In the genomic region with DNA sequence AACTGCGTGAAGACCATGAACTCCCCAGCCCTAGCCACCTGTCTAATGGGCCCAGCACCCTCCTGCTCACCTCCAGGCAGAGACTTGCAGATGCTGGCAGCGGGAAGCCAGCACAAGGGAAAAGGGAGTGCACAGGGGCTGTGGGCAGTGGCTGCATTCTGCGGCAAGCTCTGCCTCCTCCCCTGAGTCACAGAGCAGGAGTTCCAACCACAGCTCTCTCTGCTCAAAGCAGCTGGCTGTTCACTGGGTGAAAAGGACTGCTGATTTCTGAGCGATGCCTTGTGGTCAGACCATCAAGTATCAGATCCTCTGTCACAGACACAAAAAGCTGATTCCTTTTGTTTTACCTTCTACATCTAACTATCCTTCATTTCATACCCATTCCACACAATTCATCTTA, we compare ENCODE assay signal across 8 cellular contexts. TPM values are rescaled to one million over a fixed set of nuclear protein-coding genes. Genes with fewer than 3 reads are reported as not detected.
A peak's percentile ranks its signal among the peaks of the same experiment; 100 is the strongest.
DNase-seq lines count a peak whose midpoint lies in the region; ATAC-seq and TF ChIP-seq lines count a peak whose summit lies in the region.

No MANE protein-coding gene starts in this region.

- no peaks in the 10 kb centered on the region for H3K36me3 ChIP-seq in SK-N-SH (replicated peaks in 1 of 2; ENCODE audit: control insufficient read depth in 1 of 2, insufficient read depth in 2 of 2, low read length in 1 of 2)
- H3K36me3 ChIP-seq in left ventricle myocardium inferior = no peaks in the 10 kb centered on the region
- no peaks in the 10 kb centered on the region for H3K36me3 ChIP-seq in esophagus muscularis mucosa

- H3K36me3 Mint-ChIP-seq in activated T-helper 1 cell treated with anti-CD3 and anti-CD28 coated beads, Interleukin-12 subunit alpha, Interleukin-12 subunit beta, Interleukin-2, Interleukin-4 antibody, amounts not matched to agents 30 ng/mL and 10 ng/mL and 1 ng/mL, durations not matched to agents 14 hours and 24 hours and 36 hours (ENCODE audit: low read depth) = peaks cover 3% of the 10 kb centered on the region

- no peak overlapping the region for H3K9ac ChIP-seq in SK-N-SH

- H3K27me3 ChIP-seq in SK-N-SH (ENCODE audit: insufficient read depth) (peaks cover 73% of the 10 kb centered on the region), left ventricle myocardium inferior (ENCODE audit: low read depth) (peaks cover 100% of the 10 kb centered on the region), esophagus muscularis mucosa (peaks cover 0 to 97% (median 40%) of the 10 kb centered on the region in 4 donors)

- H3K9me3 ChIP-seq in SK-N-SH (no peaks in the 10 kb centered on the region), left ventricle myocardium inferior (replicated peaks) (no peaks in the 10 kb centered on the region), esophagus muscularis mucosa (no peaks in the 10 kb centered on the region)

- POLR2A ChIA-PET in SK-N-SH (lab: Yijun Ruan, JAX) = no interaction called here

- no peaks in the 10 kb centered on the region for H3F3A ChIP-seq in SK-N-SH (replicated peaks; ENCODE audit: insufficient read depth)

- H3K4me3 ChIP-seq in AG10803 (ENCODE audit: low read length) = no peak overlapping the region
- H3K4me3 ChIP-seq in SK-N-SH (ENCODE audit: low read depth in 2 of 2, low read length in 1 of 2) = no peak overlapping the region
- H3K4me3 ChIP-seq in left ventricle myocardium inferior = no peak overlapping the region
- no peak overlapping the region for H3K4me3 ChIP-seq in esophagus muscularis mucosa

- DNase-seq in AG10803 (ENCODE audit: low read depth) (peak; percentile 36), SK-N-SH (no peak), left ventricle myocardium inferior (no peak), esophagus muscularis mucosa (ENCODE audit: extremely low spot score) (no peak), activated gamma-delta T cell (lab: John Stamatoyannopoulos, UW) (no peak)
- no peak for DNase-seq in activated T-helper 1 cell treated with anti-CD3 and anti-CD28 coated beads, Interleukin-12 subunit alpha, Interleukin-12 subunit beta, Interleukin-2, Interleukin-4 antibody, amounts not matched to agents 30 ng/mL and 10 ng/mL and 1 ng/mL, durations not matched to agents 14 hours and 24 hours and 36 hours (ENCODE audit: low spot score)

- peaks cover 33% of the 10 kb centered on the region for H3K27me3 Mint-ChIP-seq in activated T-helper 1 cell treated with anti-CD3 and anti-CD28 coated beads, Interleukin-12 subunit alpha, Interleukin-12 subunit beta, Interleukin-2, Interleukin-4 antibody, amounts not matched to agents 30 ng/mL and 10 ng/mL and 1 ng/mL, durations not matched to agents 14 hours and 24 hours and 36 hours (ENCODE audit: insufficient read depth)

- H4K20me1 ChIP-seq in SK-N-SH (ENCODE audit: insufficient read depth) = no peaks in the 10 kb centered on the region

- no peaks in the 10 kb centered on the region for H3K9me2 ChIP-seq in SK-N-SH

- no peak overlapping the region for H2AFZ ChIP-seq in SK-N-SH (ENCODE audit: low read depth)

- H3K4me2 ChIP-seq in SK-N-SH = no peak overlapping the region

- H3K4me3 Mint-ChIP-seq in activated T-helper 1 cell treated with anti-CD3 and anti-CD28 coated beads, Interleukin-12 subunit alpha, Interleukin-12 subunit beta, Interleukin-2, Interleukin-4 antibody, amounts not matched to agents 30 ng/mL and 10 ng/mL and 1 ng/mL, durations not matched to agents 14 hours and 24 hours and 36 hours = peak overlapping the region; percentile 53

- TF ChIP-seq EP300 in SK-N-SH (IDR thresholded peaks at IDR 0.05; ENCODE audit: borderline replicate concordance in 1 of 2, low read depth in 1 of 2, low read length in 1 of 2) = no peak
- TF ChIP-seq EP300 in esophagus muscularis mucosa (IDR thresholded peaks at IDR 0.05) = no peak

- no peak for TF ChIP-seq POLR2A in esophagus muscularis mucosa (IDR thresholded peaks at IDR 0.05; ENCODE audit: low read depth)

- peaks cover 18% of the 10 kb centered on the region for H3K4me1 Mint-ChIP-seq in activated T-helper 1 cell treated with anti-CD3 and anti-CD28 coated beads, Interleukin-12 subunit alpha, Interleukin-12 subunit beta, Interleukin-2, Interleukin-4 antibody, amounts not matched to agents 30 ng/mL and 10 ng/mL and 1 ng/mL, durations not matched to agents 14 hours and 24 hours and 36 hours (ENCODE audit: low read depth)

- peak; percentile 86 for ATAC-seq in GM19372 (IDR thresholded peaks at IDR 0.05; ENCODE audit: low read depth, unreplicated experiment)
- peak; percentile 88 for ATAC-seq in HG03108 (IDR thresholded peaks at IDR 0.05; ENCODE audit: unreplicated experiment)

- no peak for TF ChIP-seq CTCF in AG10803 (conservative IDR thresholded peaks at IDR 0.05; ENCODE audit: low read length)
- TF ChIP-seq CTCF in SK-N-SH (IDR thresholded peaks at IDR 0.05) = no peak
- TF ChIP-seq CTCF in left ventricle myocardium inferior (IDR thresholded peaks at IDR 0.05; ENCODE audit: borderline replicate concordance) = no peak
- no peak for TF ChIP-seq CTCF in esophagus muscularis mucosa (IDR thresholded peaks at IDR 0.05)

- 0% methylated on average over 3 of the region's 4 CpGs for WGBS in SK-N-SH (ENCODE audit: low lambda C conversion rate)
- WGBS in esophagus muscularis mucosa = 69% methylated on average over 1 of the region's 4 CpGs

- no peak for TF ChIP-seq RAD21 in SK-N-SH (IDR thresholded peaks at IDR 0.05; ENCODE audit: low read length)

- H3K9me3 Mint-ChIP-seq in activated T-helper 1 cell treated with anti-CD3 and anti-CD28 coated beads, Interleukin-12 subunit alpha, Interleukin-12 subunit beta, Interleukin-2, Interleukin-4 antibody, amounts not matched to agents 30 ng/mL and 10 ng/mL and 1 ng/mL, durations not matched to agents 14 hours and 24 hours and 36 hours = no peaks in the 10 kb centered on the region

- H3K4me1 ChIP-seq in SK-N-SH (ENCODE audit: control insufficient read depth in 1 of 2, insufficient read depth in 2 of 2, low read depth in 1 of 2, low read length in 1 of 2) = peaks cover 0 to 4% of the 10 kb centered on the region in 2 experiments; a peak in 2 of 4 replicates
- peaks cover 15% of the 10 kb centered on the region for H3K4me1 ChIP-seq in left ventricle myocardium inferior
- peaks cover 15 to 24% (median 19%) of the 10 kb centered on the region in 4 donors for H3K4me1 ChIP-seq in esophagus muscularis mucosa

- no peak overlapping the region for H3K27ac Mint-ChIP-seq in activated T-helper 1 cell treated with anti-CD3 and anti-CD28 coated beads, Interleukin-12 subunit alpha, Interleukin-12 subunit beta, Interleukin-2, Interleukin-4 antibody, amounts not matched to agents 30 ng/mL and 10 ng/mL and 1 ng/mL, durations not matched to agents 14 hours and 24 hours and 36 hours

- no peaks in the 10 kb centered on the region for H3K79me2 ChIP-seq in SK-N-SH (ENCODE audit: insufficient read depth)

- H3K27ac ChIP-seq in SK-N-SH (ENCODE audit: low read depth in 2 of 2, low read length in 1 of 2) = no peak overlapping the region
- H3K27ac ChIP-seq in left ventricle myocardium inferior (replicated peaks) = no peak overlapping the region
- no peak overlapping the region for H3K27ac ChIP-seq in esophagus muscularis mucosa (replicated peaks in 1 of 4)

- intact Hi-C loops in activated T-helper 1 cell treated with anti-CD3 and anti-CD28 coated beads, Interleukin-12 subunit alpha, Interleukin-12 subunit beta, Interleukin-2, Interleukin-4 antibody, amounts not matched to agents 30 ng/mL and 10 ng/mL and 1 ng/mL, durations not matched to agents 14 hours and 24 hours and 36 hours (cut with micrococcal nuclease) = no loop called here
- intact Hi-C loops in left ventricle myocardium inferior (cut with micrococcal nuclease) = loop anchor here (10.0 kb wide), 1 partner anchor 649 kb away; no protein-coding TSS in a partner anchor
- intact Hi-C loops in esophagus muscularis mucosa (cut with DNase I) = no loop called here

- CTCF ChIA-PET in SK-N-SH (lab: Yijun Ruan, JAX) = interaction anchor here (0.8 to 15.0 kb wide), 13 partner anchors 11 to 666 kb away, joined by 3 to 336 read pairs (median 4); a partner anchor contains a TSS

TF ChIP-seq in SK-N-SH, 30 proteins besides CTCF, POLR2A, EP300 and RAD21 (continues in another document):
- TF ChIP-seq FOSL2 (IDR thresholded peaks at IDR 0.05; ENCODE audit: borderline replicate concordance, low read depth) (no peak), YY1 (IDR thresholded peaks at IDR 0.05; ENCODE audit: low read depth) (no peak), POLR2AphosphoS5 (IDR thresholded peaks at IDR 0.05; ENCODE audit: low read depth, low read length) (no peak), RXRA (IDR thresholded peaks at IDR 0.05; ENCODE audit: borderline replicate concordance, low read depth) (no peak), FOXJ3 (CRISPR knock-in tag; IDR thresholded peaks at IDR 0.05) (no peak), NRF1 (IDR thresholded peaks at IDR 0.05; ENCODE audit: low read depth, low read length) (no peak), TAF1 (IDR thresholded peaks at IDR 0.05; ENCODE audit: borderline replicate concordance, low read depth, low read length) (no peak), EZH2phosphoT487 (IDR thresholded peaks at IDR 0.05; ENCODE audit: borderline replicate concordance, low read depth) (no peak), MXI1 (IDR thresholded peaks at IDR 0.05; ENCODE audit: low read depth, low read length) (no peak), TEAD4 (IDR thresholded peaks at IDR 0.05; ENCODE audit: borderline replicate concordance, insufficient read depth) (no peak)
- TF ChIP-seq, protein P1, sequence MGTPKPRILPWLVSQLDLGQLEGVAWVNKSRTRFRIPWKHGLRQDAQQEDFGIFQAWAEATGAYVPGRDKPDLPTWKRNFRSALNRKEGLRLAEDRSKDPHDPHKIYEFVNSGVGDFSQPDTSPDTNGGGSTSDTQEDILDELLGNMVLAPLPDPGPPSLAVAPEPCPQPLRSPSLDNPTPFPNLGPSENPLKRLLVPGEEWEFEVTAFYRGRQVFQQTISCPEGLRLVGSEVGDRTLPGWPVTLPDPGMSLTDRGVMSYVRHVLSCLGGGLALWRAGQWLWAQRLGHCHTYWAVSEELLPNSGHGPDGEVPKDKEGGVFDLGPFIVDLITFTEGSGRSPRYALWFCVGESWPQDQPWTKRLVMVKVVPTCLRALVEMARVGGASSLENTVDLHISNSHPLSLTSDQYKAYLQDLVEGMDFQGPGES (IDR thresholded peaks at IDR 0.05; ENCODE audit: low read depth, low read length) = no peak
- TF ChIP-seq, protein P2, sequence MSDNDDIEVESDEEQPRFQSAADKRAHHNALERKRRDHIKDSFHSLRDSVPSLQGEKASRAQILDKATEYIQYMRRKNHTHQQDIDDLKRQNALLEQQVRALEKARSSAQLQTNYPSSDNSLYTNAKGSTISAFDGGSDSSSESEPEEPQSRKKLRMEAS (IDR thresholded peaks at IDR 0.05; ENCODE audit: low read depth) = no peak

RNA-seq across cellular contexts. Expression of a gene that starts 10.5 kb away (rescaled TPM):
- total RNA-seq in activated T-helper 1 cell treated with anti-CD3 and anti-CD28 coated beads, Interleukin-12 subunit alpha, Interleukin-12 subunit beta, Interleukin-2, Interleukin-4 antibody, amounts not matched to agents 30 ng/mL and 10 ng/mL and 1 ng/mL, durations not matched to agents 14 hours and 24 hours and 36 hours = not detected in 2 replicates
- polyA plus RNA-seq in SK-N-SH (2012; rRNA removed) = not detected in 2 replicates
- polyA plus RNA-seq in SK-N-SH (2012; cell fraction: cytosol; rRNA removed) = not detected in 2 replicates
- not detected in 2 replicates for polyA plus RNA-seq in SK-N-SH (2012; cell fraction: nucleus; rRNA removed)
- total RNA-seq in left ventricle myocardium inferior = not detected
- total RNA-seq in esophagus muscularis mucosa = not detected
